35 cellular contexts compared by ENCODE assay signal in genomic region chr7:140484951-140485350, GRCh38. TPM values are rescaled to one million over a fixed set of nuclear protein-coding genes. Genes with fewer than 3 reads are reported as not detected.
DNase-seq lines count a peak whose midpoint lies in the region; ATAC-seq, FAIRE-seq and TF ChIP-seq lines count a peak whose summit lies in the region.
"Had no signal": no experiment of that assay in that cellular context is flagged by ENCODE, and none has a peak within 500 bp of the region (broad histone marks: within the 10 kb centered on the region; RNA-seq: fewer than 3 reads in every experiment).

No MANE protein-coding gene starts in this region.

- in situ Hi-C loops in brain microvascular endothelial cell (cut with HindIII; ENCODE audit: low pct_ligation_motif_present, low sequenced_read_pairs): no loop called here

- H3K4me3 ChIP-seq in NT2/D1 (ENCODE audit: insufficient read length, low read depth): no peak overlapping the region
- H3K4me3 ChIP-seq in iPS-18a (ENCODE audit: low read length): peak overlapping the region; percentile 23
- no peak overlapping the region for H3K4me3 ChIP-seq in brain microvascular endothelial cell (ENCODE audit: low read depth, low read length)
- H3K4me3 ChIP-seq: esophagus muscularis mucosa, gastroesophageal sphincter, HAP-1, left ventricle myocardium inferior, ovary, right atrium auricular region, spleen, testis had no signal

- ATAC-seq in GM21526 (IDR thresholded peaks at IDR 0.05; ENCODE audit: low FRiP score, unreplicated experiment): no peak
- ATAC-seq: activated naive CD4-positive, alpha-beta T cell treated with anti-CD3 and anti-CD28 coated beads, Interleukin-2, amount 50 U/mL, for 72 hours; gastroesophageal sphincter; naive thymus-derived CD8-positive, alpha-beta T cell had no signal

- DNase-seq in NT2/D1 (ENCODE audit: low read depth, low spot score): no peak
- peak; percentile 6 for DNase-seq in dermis blood vessel endothelial cell
- no peak for DNase-seq in urothelium cell line (ENCODE audit: low spot score)
- DNase-seq in brain microvascular endothelial cell: no peak
- no peak for DNase-seq in NCI-H526 (lab: John Stamatoyannopoulos, UW)
- DNase-seq: activated CD4-positive, alpha-beta memory T cell treated with anti-CD3 and anti-CD28 coated beads, Interleukin-2, amount 10 ng/mL, durations not matched to agents 7 days and 5 days; aorta; CD4-positive, alpha-beta T cell; DMS53; hippocampal formation; IMR-90; left ventricle myocardium inferior; midbrain; naive thymus-derived CD8-positive, alpha-beta T cell; NCI-H1105; NCI-H2029; NCI-H345; NCI-H82; ovary; SHP77 treated with DMSO at 0.1 percent for 48 hours; spleen; stimulated activated CD4-positive, alpha-beta T cell treated with anti-CD3 and anti-CD28 coated beads, Interleukin-4, amount 100 ng/mL, for 4 hours; stimulated activated naive CD4-positive, alpha-beta T cell; SW 1271; testis had no signal

- TF ChIP-seq CTCF in brain microvascular endothelial cell (IDR thresholded peaks at IDR 0.05; ENCODE audit: low read depth, low read length, missing control alignments): no peak

- H3K9me3 ChIP-seq in NT2/D1 (ENCODE audit: insufficient read depth, low read length) (no peaks in the 10 kb centered on the region), iPS-18a (ENCODE audit: control insufficient read depth, low read depth, low read length) (no peaks in the 10 kb centered on the region)
- H3K9me3 ChIP-seq: esophagus muscularis mucosa, gastroesophageal sphincter, HAP-1, left ventricle myocardium inferior, ovary, right atrium auricular region, spleen, testis had no signal

- H3K27ac ChIP-seq in iPS-18a (ENCODE audit: low read length) (peak overlapping the region; percentile 1), brain microvascular endothelial cell (no peak overlapping the region)
- H3K27ac ChIP-seq: esophagus muscularis mucosa, gastroesophageal sphincter, left ventricle myocardium inferior, ovary, right atrium auricular region, testis had no signal

- H3K9ac ChIP-seq in NT2/D1 (ENCODE audit: insufficient read length, low read depth): peak overlapping the region; percentile 56
- H3K9ac ChIP-seq in iPS-18a (ENCODE audit: low read length): no peak overlapping the region

- FAIRE-seq in urothelium cell line (lab: Jason Lieb, UNC): no peak
- FAIRE-seq: G401.6, GM18507, islet of Langerhans had no signal

- H3K27me3 ChIP-seq in NT2/D1 (ENCODE audit: insufficient read depth, insufficient read length): no peaks in the 10 kb centered on the region
- no peaks in the 10 kb centered on the region for H3K27me3 ChIP-seq in iPS-18a (ENCODE audit: control insufficient read depth, insufficient read depth, low read length)
- no peaks in the 10 kb centered on the region for H3K27me3 ChIP-seq in brain microvascular endothelial cell (replicated peaks)
- H3K27me3 ChIP-seq: esophagus muscularis mucosa, gastroesophageal sphincter, ovary, right atrium auricular region, spleen, testis had no signal

- H3K4me1 ChIP-seq in NT2/D1 (ENCODE audit: insufficient read depth, insufficient read length) (peaks cover 9% of the 10 kb centered on the region), iPS-18a (ENCODE audit: control insufficient read depth, low read depth, low read length) (peaks cover 14% of the 10 kb centered on the region)
- H3K4me1 ChIP-seq: gastroesophageal sphincter, left ventricle myocardium inferior had no signal

- H3K36me3 ChIP-seq in NT2/D1 (ENCODE audit: insufficient read depth, insufficient read length, low read length) (no peaks in the 10 kb centered on the region), iPS-18a (ENCODE audit: control insufficient read depth, low read depth, low read length) (no peaks in the 10 kb centered on the region), brain microvascular endothelial cell (replicated peaks) (no peaks in the 10 kb centered on the region)
- H3K36me3 ChIP-seq: esophagus muscularis mucosa, gastroesophageal sphincter, HAP-1, left ventricle myocardium inferior, ovary, right atrium auricular region, spleen had no signal

RNA-seq across cellular contexts. Expression of gene MKRN1, which starts 5.6 kb away (rescaled TPM):
- total RNA-seq in dermis blood vessel endothelial cell: 56.7 and 72.4 TPM in 2 replicates
